Comparison of ENCODE assay signal across 39 cellular contexts in the genomic region with DNA sequence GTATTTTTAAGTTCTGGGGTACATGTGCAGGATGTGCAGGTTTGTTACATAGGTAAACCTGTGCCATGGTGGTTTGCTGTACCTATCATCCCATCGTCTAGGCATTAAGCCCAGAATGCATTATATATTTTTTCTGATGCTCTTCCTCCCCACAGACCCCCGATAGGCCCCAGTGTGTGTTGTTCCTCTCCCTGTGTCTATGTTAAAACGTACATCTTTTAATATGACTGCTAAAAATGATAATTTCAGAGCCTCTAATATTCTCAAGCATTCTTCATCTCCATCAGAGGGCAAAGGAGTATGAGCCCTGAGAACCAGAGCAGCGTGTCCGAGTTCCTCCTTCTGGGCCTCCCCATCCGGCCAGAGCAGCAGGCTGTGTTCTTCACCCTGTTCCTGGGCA. TPM values are rescaled to one million over a fixed set of nuclear protein-coding genes. Genes with fewer than 3 reads are reported as not detected.
"Had no signal": no experiment of that assay in that cellular context is flagged by ENCODE, and none has a peak within 500 bp of the region (broad histone marks: within the 10 kb centered on the region; RNA-seq: fewer than 3 reads in every experiment).

A gene with protein sequence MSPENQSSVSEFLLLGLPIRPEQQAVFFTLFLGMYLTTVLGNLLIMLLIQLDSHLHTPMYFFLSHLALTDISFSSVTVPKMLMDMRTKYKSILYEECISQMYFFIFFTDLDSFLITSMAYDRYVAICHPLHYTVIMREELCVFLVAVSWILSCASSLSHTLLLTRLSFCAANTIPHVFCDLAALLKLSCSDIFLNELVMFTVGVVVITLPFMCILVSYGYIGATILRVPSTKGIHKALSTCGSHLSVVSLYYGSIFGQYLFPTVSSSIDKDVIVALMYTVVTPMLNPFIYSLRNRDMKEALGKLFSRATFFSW (plus strand): TSS at position 301 of the 400 bp plus-strand sequence. CDS start 0 bp downstream, at position 301.

- H3K9me3 ChIP-seq: adrenal gland, ascending aorta, body of pancreas, breast epithelium had no signal

- H3K27me3 ChIP-seq: adrenal gland, ascending aorta, body of pancreas, brain microvascular endothelial cell, breast epithelium, cardiac muscle cell had no signal

- H3K36me3 ChIP-seq: adrenal gland, ascending aorta, brain microvascular endothelial cell, breast epithelium, cardiac muscle cell had no signal

- H3K4me3 ChIP-seq: adrenal gland, ascending aorta, body of pancreas, breast epithelium, cardiac muscle cell had no signal

- DNase-seq: activated effector memory CD4-positive, alpha-beta T cell treated with anti-CD3 and anti-CD28 coated beads, Interleukin-2, amount 50 U/mL, for 16 hours; activated effector memory CD4-positive, alpha-beta T cell treated with Interleukin-2 at 50 U/mL for 16 hours; activated gamma-delta T cell; activated gamma-delta T cell treated with Interleukin-2 at 50 U/mL for 16 hours; activated naive CD4-positive, alpha-beta T cell; activated naive CD4-positive, alpha-beta T cell treated with anti-CD3 and anti-CD28 coated beads for 36 hours; activated naive CD4-positive, alpha-beta T cell treated with anti-CD3 and anti-CD28 coated beads, Interleukin-2, amount 10 ng/mL, durations not matched to agents 7 days and 5 days; activated naive CD4-positive, alpha-beta T cell treated with anti-CD3 and anti-CD28 coated beads, Interleukin-2, amount 50 U/mL, for 16 hours; activated naive CD4-positive, alpha-beta T cell treated with Interleukin-2 at 50 U/mL for 16 hours; activated naive CD8-positive, alpha-beta T cell treated with anti-CD3 and anti-CD28 coated beads for 36 hours; activated naive CD8-positive, alpha-beta T cell treated with anti-CD3 and anti-CD28 coated beads, Interleukin-2, amount 10 ng/mL, durations not matched to agents 7 days and 5 days; activated naive CD8-positive, alpha-beta T cell treated with anti-CD3 and anti-CD28 coated beads, Interleukin-2, amount 50 U/mL, for 24 hours; activated T-cell treated with anti-CD3 and anti-CD28 coated beads, Interleukin-2, amount 50 U/mL, for 1 hour; activated T-cell treated with anti-CD3 and anti-CD28 coated beads, Interleukin-2, amount 50 U/mL, for 24 hours; activated T-cell treated with anti-CD3 and anti-CD28 coated beads, Interleukin-2, amount 50 U/mL, for 4 hours; activated T-cell treated with anti-CD3 and anti-CD28 coated beads, Interleukin-2, amount 50 U/mL, for 48 hours; activated T-cell treated with anti-CD3 and anti-CD28 coated beads, Interleukin-2, amount 50 U/mL, for 72 hours; adrenal gland; amniotic stem cell; amygdala; anterior cingulate cortex; aorta; body of pancreas; brain microvascular endothelial cell; caudate nucleus; central memory CD4-positive, alpha-beta T cell; cerebellar nuclear complex had no signal

- H3K4me1 ChIP-seq: adrenal gland, ascending aorta, body of pancreas, breast epithelium had no signal

- H3K27ac ChIP-seq: adrenal gland, ascending aorta, body of pancreas, brain microvascular endothelial cell, breast epithelium, cardiac muscle cell had no signal

RNA-seq across cellular contexts. Expression of the gene that starts here (rescaled TPM):
- total RNA-seq: activated naive CD4-positive, alpha-beta T cell treated with anti-CD3 and anti-CD28 coated beads for 36 hours; activated naive CD8-positive, alpha-beta T cell treated with anti-CD3 and anti-CD28 coated beads, Interleukin-2, amount 10 ng/mL, durations not matched to agents 7 days and 5 days; activated T-cell treated with anti-CD3 and anti-CD28 coated beads, Interleukin-2, amount 50 U/mL, for 4 hours; activated T-cell treated with anti-CD3 and anti-CD28 coated beads, Interleukin-2, amount 50 U/mL, for 72 hours; activated T-helper 1 cell treated with anti-CD3 and anti-CD28 coated beads, Interleukin-12 subunit alpha, Interleukin-12 subunit beta, Interleukin-2, Interleukin-4 antibody, amounts not matched to agents 30 ng/mL and 10 ng/mL and 1 ng/mL, durations not matched to agents 14 hours and 24 hours and 36 hours; activated T-helper 17 cell treated with anti-CD3 and anti-CD28 coated beads, Interleukin-2, amount 50 U/mL, for 72 hours; activated T-helper 2 cell treated with anti-CD3 and anti-CD28 coated beads, Interferon-gamma antibody, Interleukin-2, Interleukin-4, amounts not matched to agents 10 μg/mL and 5 μg/mL and 100 μg/mL, durations not matched to agents 14 hours and 24 hours and 36 hours; adrenal gland; aorta; ascending aorta; astrocyte; body of pancreas; breast epithelium; bronchial epithelial cell; cardiac muscle cell; cardiac septum; cerebellum; chondrocyte had no signal
- polyA plus RNA-seq: adipose tissue, adrenal gland, aorta, cardiac muscle cell had no signal
